ENCODE assay signal across 28 cellular contexts in the genomic region with DNA sequence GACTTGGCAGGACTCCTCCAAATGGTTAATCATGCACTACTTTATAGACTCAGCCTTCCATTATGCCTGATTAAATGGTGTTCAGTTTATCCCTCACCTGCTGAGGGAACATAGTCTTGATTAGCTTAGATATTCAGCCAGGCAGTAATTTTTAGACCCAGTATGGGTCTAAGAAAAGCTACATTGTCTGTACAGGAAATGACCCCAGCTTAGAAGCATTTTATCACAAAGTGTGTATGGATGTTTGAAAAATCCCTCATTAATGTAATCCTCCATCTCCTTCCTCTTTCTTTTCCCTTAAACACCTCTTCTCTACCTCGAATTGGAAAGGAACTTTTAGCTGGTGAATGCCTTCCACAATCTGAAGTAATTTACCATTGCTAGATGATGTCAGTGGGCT.
"Had no signal": no experiment of that assay in that cellular context is flagged by ENCODE, and none has a peak within 500 bp of the region (broad histone marks: within the 10 kb centered on the region; RNA-seq: fewer than 3 reads in every experiment).

No MANE protein-coding gene starts in this region.

- DNase-seq: activated CD4-positive, alpha-beta memory T cell treated with anti-CD3 and anti-CD28 coated beads for 36 hours; activated CD4-positive, alpha-beta T cell treated with anti-CD3 and anti-CD28 coated beads, Interleukin-2, amount 10 ng/mL, durations not matched to agents 7 days and 5 days; activated CD4-positive, CD25-positive, alpha-beta regulatory T cell; activated CD8-positive, alpha-beta memory T cell treated with anti-CD3 and anti-CD28 coated beads for 24 hours; activated gamma-delta T cell; activated naive CD4-positive, alpha-beta T cell treated with anti-CD3 and anti-CD28 coated beads for 36 hours; activated T-cell treated with anti-CD3 and anti-CD28 coated beads for 4 hours; activated T-cell treated with anti-CD3 and anti-CD28 coated beads, Interleukin-2, amount 50 U/mL, for 48 hours; amygdala; brain microvascular endothelial cell; cerebellar nuclear complex; Kasumi-1; NCI-H1048; NCI-H1417 treated with DMSO at 0.1 percent for 48 hours; NCI-H187; NCI-H2171; NCI-H2227 treated with DMSO at 0.1 percent for 48 hours; NCI-H526 treated with DMSO at 0.1 percent for 48 hours; Right ventricle myocardium superior; SJCRH30; SK-N-SH; T-helper 1 cell had no signal

- H3K27me3 ChIP-seq: brain microvascular endothelial cell, SJCRH30 had no signal

- H3K36me3 ChIP-seq: brain microvascular endothelial cell, SJCRH30 had no signal

- H3K9me3 ChIP-seq: SJCRH30, SK-N-SH had no signal

- H3K27me3 Mint-ChIP-seq: activated CD4-positive, alpha-beta memory T cell treated with anti-CD3 and anti-CD28 coated beads for 36 hours; activated CD4-positive, alpha-beta T cell treated with anti-CD3 and anti-CD28 coated beads, Interleukin-2, amount 10 ng/mL, durations not matched to agents 7 days and 5 days; activated naive CD8-positive, alpha-beta T cell; activated T-helper 17 cell treated with anti-CD3 and anti-CD28 coated beads, Interleukin-2, amount 50 U/mL, for 72 hours had no signal

- H3K27ac Mint-ChIP-seq: activated CD4-positive, alpha-beta memory T cell treated with anti-CD3 and anti-CD28 coated beads for 36 hours; activated CD4-positive, alpha-beta T cell treated with anti-CD3 and anti-CD28 coated beads, Interleukin-2, amount 10 ng/mL, durations not matched to agents 7 days and 5 days; activated naive CD4-positive, alpha-beta T cell treated with anti-CD3 and anti-CD28 coated beads for 36 hours; activated naive CD8-positive, alpha-beta T cell; activated T-helper 17 cell treated with anti-CD3 and anti-CD28 coated beads, Interleukin-2, amount 50 U/mL, for 72 hours had no signal

- H3K9me3 Mint-ChIP-seq: activated CD4-positive, alpha-beta memory T cell treated with anti-CD3 and anti-CD28 coated beads for 36 hours; activated naive CD4-positive, alpha-beta T cell treated with anti-CD3 and anti-CD28 coated beads for 36 hours had no signal

- H3K4me2 ChIP-seq: SK-N-SH had no signal

- H3K4me1 Mint-ChIP-seq: activated CD4-positive, alpha-beta T cell treated with anti-CD3 and anti-CD28 coated beads, Interleukin-2, amount 10 ng/mL, durations not matched to agents 7 days and 5 days; activated T-helper 17 cell treated with anti-CD3 and anti-CD28 coated beads, Interleukin-2, amount 50 U/mL, for 72 hours had no signal

- H3K9me2 ChIP-seq: SK-N-SH had no signal

- H3K36me3 Mint-ChIP-seq: activated CD4-positive, alpha-beta memory T cell treated with anti-CD3 and anti-CD28 coated beads for 36 hours; activated naive CD8-positive, alpha-beta T cell had no signal

- H3K27ac ChIP-seq: brain microvascular endothelial cell, RWPE1, SJCRH30, VCaP had no signal

- H3K4me3 Mint-ChIP-seq: activated CD4-positive, alpha-beta memory T cell treated with anti-CD3 and anti-CD28 coated beads for 36 hours; activated CD4-positive, alpha-beta T cell treated with anti-CD3 and anti-CD28 coated beads, Interleukin-2, amount 10 ng/mL, durations not matched to agents 7 days and 5 days; activated naive CD4-positive, alpha-beta T cell treated with anti-CD3 and anti-CD28 coated beads for 36 hours; activated naive CD8-positive, alpha-beta T cell; activated T-helper 17 cell treated with anti-CD3 and anti-CD28 coated beads, Interleukin-2, amount 50 U/mL, for 72 hours had no signal

- H3K4me3 ChIP-seq: K562, SJCRH30 had no signal

- H3K4me1 ChIP-seq: SJCRH30 had no signal

- ATAC-seq: activated T-helper 17 cell treated with anti-CD3 and anti-CD28 coated beads, Interleukin-2, amount 50 U/mL, for 72 hours; K562; Panc1 had no signal
